12 cellular contexts compared by ENCODE assay signal in genomic region chr3:19539488-19540395, GRCh38.
DNase-seq lines count a peak whose midpoint lies in the region; ATAC-seq and TF ChIP-seq lines count a peak whose summit lies in the region.
"Had no signal": no experiment of that assay in that cellular context is flagged by ENCODE, and none has a peak within 500 bp of the region (broad histone marks: within the 10 kb centered on the region; RNA-seq: fewer than 3 reads in every experiment).

No MANE protein-coding gene starts in this region.

- no peaks in the 10 kb centered on the region for H3K79me2 ChIP-seq in SU-DHL-6 (ENCODE audit: insufficient read depth, low read length)

- H3K27ac ChIP-seq in SU-DHL-6 (ENCODE audit: low read depth, low read length): peak overlapping the region; percentile 99

- H3K9me3 ChIP-seq in SU-DHL-6 (ENCODE audit: insufficient read depth, low read length): no peaks in the 10 kb centered on the region

- DNase-seq in foreskin melanocyte: no peak
- no peak for DNase-seq in DMS 273 (lab: John Stamatoyannopoulos, UW; ENCODE audit: unreplicated experiment)
- DNase-seq in left lobe of liver (ENCODE audit: low spot score): no peak
- no peak for DNase-seq in islet precursor cell
- DNase-seq: Calu3; central memory CD4-positive, alpha-beta T cell; naive thymus-derived CD8-positive, alpha-beta T cell; NCI-H345 had no signal

- ATAC-seq in GM18505 (IDR thresholded peaks at IDR 0.05; ENCODE audit: unreplicated experiment) (peak; percentile 60), GM21447 (IDR thresholded peaks at IDR 0.05; ENCODE audit: unreplicated experiment) (peak; percentile 65), HG03159 (IDR thresholded peaks at IDR 0.05; ENCODE audit: unreplicated experiment) (peak; percentile 77), left lobe of liver (no peak)
- ATAC-seq: naive thymus-derived CD8-positive, alpha-beta T cell had no signal

- H3F3A ChIP-seq in SU-DHL-6 (ENCODE audit: insufficient read depth): peaks cover 38% of the 10 kb centered on the region

- H3K27me3 ChIP-seq in SU-DHL-6 (ENCODE audit: low read length): no peaks in the 10 kb centered on the region

- peak overlapping the region; percentile 59 for H3K4me2 ChIP-seq in SU-DHL-6 (ENCODE audit: low read depth, low read length, poor library complexity, severe bottlenecking)

- H2AFZ ChIP-seq in SU-DHL-6 (ENCODE audit: low read depth, low read length, severe bottlenecking): peak overlapping the region; percentile 39

- no peaks in the 10 kb centered on the region for H3K9me2 ChIP-seq in SU-DHL-6 (replicated peaks; ENCODE audit: insufficient read depth, low read length)

- H3K4me3 ChIP-seq in SU-DHL-6 (ENCODE audit: insufficient read depth, low read length, poor library complexity, severe bottlenecking): no peak overlapping the region

- no peaks in the 10 kb centered on the region for H4K20me1 ChIP-seq in SU-DHL-6 (ENCODE audit: low read depth, low read length)

- no peak for TF ChIP-seq CTCF in SU-DHL-6 (IDR thresholded peaks at IDR 0.05; ENCODE audit: insufficient read depth, low read length, poor library complexity, severe bottlenecking)

- H3K9ac ChIP-seq in SU-DHL-6 (ENCODE audit: low read length): peak overlapping the region; percentile 50

- no peaks in the 10 kb centered on the region for H3K36me3 ChIP-seq in SU-DHL-6 (ENCODE audit: low read length)

- TF ChIP-seq POLR2A in GM18505 (IDR thresholded peaks at IDR 0.05; ENCODE audit: borderline replicate concordance, extremely low read depth, insufficient read depth, insufficient read length): no peak
